ENCODE assay signal across 8 cellular contexts in the genomic region with DNA sequence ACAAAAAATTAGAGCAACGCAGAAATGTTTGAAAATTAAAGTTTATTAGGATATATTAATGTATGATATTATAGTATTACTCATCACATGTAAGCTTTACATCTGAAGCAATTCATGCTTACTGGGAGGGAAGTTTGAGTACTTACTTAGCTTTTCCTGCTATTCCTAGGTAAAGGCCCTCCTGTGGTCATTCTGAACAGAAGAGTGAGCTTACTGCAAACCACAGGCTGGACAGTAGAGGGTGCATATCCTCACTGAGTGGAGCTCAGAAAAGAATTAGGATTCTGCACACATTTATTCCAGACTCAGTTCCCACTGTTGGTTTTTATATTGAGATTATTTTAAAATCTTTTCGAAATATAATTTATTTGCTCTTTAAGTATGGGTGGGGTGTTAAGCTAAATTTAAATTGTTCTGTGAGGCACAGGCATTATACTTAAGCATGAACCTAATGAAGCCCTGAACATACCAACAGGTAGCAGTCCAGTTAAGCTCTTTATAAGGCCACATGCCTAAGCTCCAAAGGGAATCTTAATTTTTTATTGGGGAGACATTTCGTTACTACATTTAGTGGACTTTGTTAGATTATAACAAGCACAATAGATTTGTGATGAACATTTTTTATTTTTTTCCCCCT. TPM values are rescaled to one million over a fixed set of nuclear protein-coding genes. Genes with fewer than 3 reads are reported as not detected.
DNase-seq lines count a peak whose midpoint lies in the region; ATAC-seq, FAIRE-seq and TF ChIP-seq lines count a peak whose summit lies in the region.

No MANE protein-coding gene starts in this region.

- no peak overlapping the region for H3K27ac ChIP-seq in GM12878 (ENCODE audit: control insufficient read depth, insufficient read depth)

- RAD21 ChIA-PET in GM12878 (lab: Charles Lee; ENCODE audit: unreplicated experiment), result interaction anchor here (1.1 kb wide), 1 partner anchor 242 kb away, joined by 3 read pairs; no protein-coding TSS in a partner anchor

- CTCF ChIA-PET in GM12878 (lab: Yijun Ruan, JAX), result interaction anchor here (0.6 to 1.9 kb wide), 10 partner anchors 8 to 756 kb away, joined by 3 to 6 read pairs (median 3); a partner anchor contains a TSS

- ATAC-seq in GM12878 (peak; percentile 52), HG02610 (IDR thresholded peaks at IDR 0.05; ENCODE audit: unreplicated experiment) (no peak), GM19395 (IDR thresholded peaks at IDR 0.05; ENCODE audit: unreplicated experiment) (no peak)

- H3K9ac ChIP-seq in GM12878 (ENCODE audit: control insufficient read depth, insufficient read depth, low read length), result no peak overlapping the region

- no peak for TF ChIP-seq POLR2A in GM12878 (IDR thresholded peaks at IDR 0.05; ENCODE audit: low read depth, low read length)

- FAIRE-seq in A204.1 (lab: Jason Lieb, UNC) (peak; percentile 94), GM12878 (lab: Jason Lieb, UNC) (peak; percentile 23)

- no peaks in the 10 kb centered on the region for H3K27me3 ChIP-seq in GM12878 (replicated peaks in 1 of 2; ENCODE audit: control insufficient read depth in 2 of 2, insufficient read depth in 2 of 2, low read length in 1 of 2)

- BruUV-seq in GM12878 (replicated peaks; lab: Mats Ljungman, UMichigan), result no TSS peak

- no peaks in the 10 kb centered on the region for H3K79me2 ChIP-seq in GM12878 (ENCODE audit: control insufficient read depth, insufficient read depth, low read length)

- no peaks in the 10 kb centered on the region for H4K20me1 ChIP-seq in GM12878 (ENCODE audit: control insufficient read depth, insufficient read depth)

- POLR2A ChIA-PET in GM12878 (lab: Charles Lee), result interaction anchor here (1.6 to 2.0 kb wide), 2 partner anchors 10 to 35 kb away, joined by 4 read pairs; a partner anchor contains a TSS

- H3K4me2 ChIP-seq in GM12878 (ENCODE audit: control insufficient read depth, insufficient read depth), result no peak overlapping the region

- WGBS in GM12878 (ENCODE audit: insufficient coverage, insufficient replicate concordance, low lambda C conversion rate, missing lambda C conversion rate), result 84% methylated on average over 3 of the region's 3 CpGs

- H3K4me1 ChIP-seq in GM12878 (ENCODE audit: control insufficient read depth, insufficient read depth, low read length), result peaks cover 9% of the 10 kb centered on the region

- SMC1A ChIA-PET in GM12878 (lab: Charles Lee; ENCODE audit: uncharacterized antibody, unreplicated experiment), result interaction anchor here (0.6 to 1.2 kb wide), 2 partner anchors 8 to 575 kb away, joined by 3 to 4 read pairs; no protein-coding TSS in a partner anchor

- no peak for TF ChIP-seq EP300 in GM12878 (IDR thresholded peaks at IDR 0.05; ENCODE audit: borderline replicate concordance in 1 of 2, control insufficient read depth in 1 of 2, low read depth in 2 of 2, low read length in 2 of 2)

- TF ChIP-seq CTCF in GM13977 (IDR thresholded peaks at IDR 0.05; ENCODE audit: extremely low read depth, insufficient read depth, missing control alignments), result peak; percentile 58
- TF ChIP-seq CTCF in GM12878 (IDR thresholded peaks at IDR 0.05 in 2 of 3, conservative IDR thresholded peaks at IDR 0.05 in 1 of 3; ENCODE audit: control insufficient read depth in 2 of 3, extremely low read depth in 1 of 3, insufficient read depth in 1 of 3, low read depth in 3 of 3, low read length in 3 of 3), result peak; percentile 50 to 57 (median 50); a peak in 5 of 6 replicates

- no peaks in the 10 kb centered on the region for H3K9me3 ChIP-seq in GM12878 (replicated peaks; ENCODE audit: control insufficient read depth, insufficient read depth, low read length)

- TF ChIP-seq RAD21 in GM12878 (IDR thresholded peaks at IDR 0.05; ENCODE audit: insufficient read depth, low read depth, low read length), result no peak

- in situ Hi-C loops in GM13977 (cut with MboI; ENCODE audit: low pct_unique_long_range_greater_than_20kb, low sequenced_read_pairs, unreplicated experiment), result no loop called here
- in situ Hi-C loops in GM12878 (cut with MboI), result no loop called here

- peaks cover 8 to 35% of the 10 kb centered on the region in 2 experiments for H3K36me3 ChIP-seq in GM12878 (ENCODE audit: control insufficient read depth in 2 of 2, insufficient read depth in 2 of 2, low read length in 1 of 2)

- intact Hi-C loops in GM12878 (cut with micrococcal nuclease; ENCODE audit: unreplicated experiment), result loop anchor here (5.0 kb wide), 1 partner anchor 33 kb away; a partner anchor contains a TSS

- DNase-seq in GM13977 (ENCODE audit: low spot score) (no peak), NCI-H2171 (lab: John Stamatoyannopoulos, UW) (peak; percentile 14), GM12878 (ENCODE audit: low read depth, low spot score) (no peak), kidney glomerular epithelial cell (lab: John Stamatoyannopoulos, UW) (peak; percentile 31), germinal center (ENCODE audit: low spot score) (no peak)

- H3K4me3 ChIP-seq in GM12878, result no peak overlapping the region

- no peak overlapping the region for H2AFZ ChIP-seq in GM12878 (ENCODE audit: control insufficient read depth, low read depth, low read length)

TF ChIP-seq in GM12878, 131 proteins besides CTCF, POLR2A, EP300 and RAD21:
- TF ChIP-seq RUNX3 (IDR thresholded peaks at IDR 0.05; ENCODE audit: low read length), result peak; percentile 40; the same call in 1 of the 2 replicates
- TF ChIP-seq BRCA1 (IDR thresholded peaks at IDR 0.05; ENCODE audit: low read depth, low read length), result no peak
- TF ChIP-seq ESRRA (IDR thresholded peaks at IDR 0.05; ENCODE audit: low read length), result no peak
- no peak for TF ChIP-seq TCF12 (IDR thresholded peaks at IDR 0.05; ENCODE audit: low read depth, low read length)
- TF ChIP-seq, protein P1, sequence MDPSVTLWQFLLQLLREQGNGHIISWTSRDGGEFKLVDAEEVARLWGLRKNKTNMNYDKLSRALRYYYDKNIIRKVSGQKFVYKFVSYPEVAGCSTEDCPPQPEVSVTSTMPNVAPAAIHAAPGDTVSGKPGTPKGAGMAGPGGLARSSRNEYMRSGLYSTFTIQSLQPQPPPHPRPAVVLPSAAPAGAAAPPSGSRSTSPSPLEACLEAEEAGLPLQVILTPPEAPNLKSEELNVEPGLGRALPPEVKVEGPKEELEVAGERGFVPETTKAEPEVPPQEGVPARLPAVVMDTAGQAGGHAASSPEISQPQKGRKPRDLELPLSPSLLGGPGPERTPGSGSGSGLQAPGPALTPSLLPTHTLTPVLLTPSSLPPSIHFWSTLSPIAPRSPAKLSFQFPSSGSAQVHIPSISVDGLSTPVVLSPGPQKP (IDR thresholded peaks at IDR 0.05; ENCODE audit: low read depth, low read length), result no peak

RNA-seq across cellular contexts. Expression of a gene that starts 10.2 kb away (rescaled TPM):
- total RNA-seq in GM12878 (2013; cell fraction: nucleolus; rRNA removed), result 42.4 and 50.2 TPM in 2 replicates
- total RNA-seq in GM12878 (2014; rRNA removed) (53.9 and 72.4 TPM in 2 replicates), GM12878 (2014; rRNA removed; fragmentation: Illumina TruSeq; extraction: Trizol) (77.5 and 86.0 TPM in 2 replicates), GM12878 (2021) (44.3 and 48.1 TPM in 2 replicates)
- 29.6 TPM for polyA plus RNA-seq in GM12878 (2011; ENCODE audit: low read depth)
- polyA plus RNA-seq in GM12878 (2011; rRNA removed) (67.5 and 102 TPM in 2 replicates), GM12878 (2014; fragmentation: Illumina TruSeq; extraction: Trizol) (64.5 and 79.5 TPM in 2 replicates), GM12878 (2014; fragmentation: Nextera tagmentation; extraction: Ambion mirVana) (100 to 1,000 TPM; 117 to 146 TPM), GM12878 (2014; rRNA removed) (63.1 and 72.2 TPM in 2 replicates), GM12878 (2016; fragmentation: Nextera tagmentation; extraction: Ambion mirVana) (10 to 100 TPM; 78.2 to 78.5 TPM)
- 42.8 and 44.0 TPM in 2 replicates for polyA plus RNA-seq in GM12878 (2011; cell fraction: cytosol; rRNA removed)
- 28.9 and 40.9 TPM in 2 replicates for polyA plus RNA-seq in GM12878 (2011; cell fraction: nucleus; rRNA removed)
- 35.1 and 40.7 TPM in 2 replicates for polyA plus RNA-seq in GM12878 (2012)
- 19.6 and 31.1 TPM in 2 replicates for polyA minus RNA-seq in GM12878 (2011; rRNA and poly(A)+ RNA removed)
- polyA minus RNA-seq in GM12878 (2011; cell fraction: cytosol; rRNA and poly(A)+ RNA removed), result 8.7 and 15.3 TPM in 2 replicates
- polyA minus RNA-seq in GM12878 (2011; cell fraction: nucleus; rRNA and poly(A)+ RNA removed), result 16.4 and 24.6 TPM in 2 replicates

RNA-seq across cellular contexts. Expression of a gene that starts 35.4 kb away (rescaled TPM):
- 131 and 152 TPM in 2 replicates for total RNA-seq in GM12878 (2013; cell fraction: nucleolus; rRNA removed)
- total RNA-seq in GM12878 (2014; rRNA removed) (115 and 118 TPM in 2 replicates), GM12878 (2014; rRNA removed; fragmentation: Illumina TruSeq; extraction: Trizol) (116 and 123 TPM in 2 replicates), GM12878 (2021) (93.6 and 98.6 TPM in 2 replicates)
- 67.2 TPM for polyA plus RNA-seq in GM12878 (2011; ENCODE audit: low read depth)
- polyA plus RNA-seq in GM12878 (2011; rRNA removed) (120 and 158 TPM in 2 replicates), GM12878 (2014; fragmentation: Illumina TruSeq; extraction: Trizol) (116 and 132 TPM in 2 replicates), GM12878 (2014; fragmentation: Nextera tagmentation; extraction: Ambion mirVana) (10 to 100 TPM; 51.3 to 79.8 TPM), GM12878 (2014; rRNA removed) (70.4 and 81.1 TPM in 2 replicates), GM12878 (2016; fragmentation: Nextera tagmentation; extraction: Ambion mirVana) (100 to 1,000 TPM; 142 to 143 TPM)
- polyA plus RNA-seq in GM12878 (2011; cell fraction: cytosol; rRNA removed), result 57.4 and 63.8 TPM in 2 replicates
- polyA plus RNA-seq in GM12878 (2011; cell fraction: nucleus; rRNA removed), result 82.3 and 93.9 TPM in 2 replicates
- 61.8 and 82.0 TPM in 2 replicates for polyA plus RNA-seq in GM12878 (2012)
- 119 and 189 TPM in 2 replicates for polyA minus RNA-seq in GM12878 (2011; rRNA and poly(A)+ RNA removed)
- 40.0 and 47.6 TPM in 2 replicates for polyA minus RNA-seq in GM12878 (2011; cell fraction: cytosol; rRNA and poly(A)+ RNA removed)
- 67.7 and 83.3 TPM in 2 replicates for polyA minus RNA-seq in GM12878 (2011; cell fraction: nucleus; rRNA and poly(A)+ RNA removed)

Comparison
In these comparisons a context has a peak if more than half of its experiments do, and no peak if none do; other contexts are left out.
1. DNase-seq: peak in NCI-H2171 (single experiment) and kidney glomerular epithelial cell (single experiment); none in GM13977 (single experiment), GM12878 (single experiment) and germinal center (single experiment).